1 cellular context compared by ENCODE assay signal in the genomic region with DNA sequence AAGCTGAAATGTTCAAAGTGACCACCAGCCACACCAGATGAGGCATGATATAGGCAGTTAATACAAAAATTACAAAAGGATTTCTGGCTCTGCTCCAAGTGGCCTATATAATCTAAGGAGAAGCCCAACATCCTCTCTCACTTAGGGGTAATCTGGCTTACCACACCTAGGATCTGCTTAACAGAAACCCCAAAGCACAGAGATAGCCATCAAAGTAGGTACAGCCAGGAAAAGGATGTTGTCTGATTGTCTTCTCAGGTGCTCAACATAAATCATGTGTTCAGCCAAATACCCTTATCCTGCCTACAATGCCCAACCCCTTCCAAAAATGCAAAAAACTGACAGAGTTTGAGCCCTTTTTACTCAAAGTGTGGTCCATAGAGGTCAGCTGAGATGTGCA.
TF ChIP-seq lines count a peak whose summit lies in the region.

No MANE protein-coding gene starts in this region.

TF ChIP-seq in K562, 482 proteins besides CTCF, POLR2A, EP300 and RAD21:
- TF ChIP-seq CBFA2T3 (IDR thresholded peaks at IDR 0.05) (0 out of 2 replicates have a peak, but pooled peaks have one; percentile 8), NFIC (IDR thresholded peaks at IDR 0.05) (peak; percentile 47)
- TF ChIP-seq, protein P1, sequence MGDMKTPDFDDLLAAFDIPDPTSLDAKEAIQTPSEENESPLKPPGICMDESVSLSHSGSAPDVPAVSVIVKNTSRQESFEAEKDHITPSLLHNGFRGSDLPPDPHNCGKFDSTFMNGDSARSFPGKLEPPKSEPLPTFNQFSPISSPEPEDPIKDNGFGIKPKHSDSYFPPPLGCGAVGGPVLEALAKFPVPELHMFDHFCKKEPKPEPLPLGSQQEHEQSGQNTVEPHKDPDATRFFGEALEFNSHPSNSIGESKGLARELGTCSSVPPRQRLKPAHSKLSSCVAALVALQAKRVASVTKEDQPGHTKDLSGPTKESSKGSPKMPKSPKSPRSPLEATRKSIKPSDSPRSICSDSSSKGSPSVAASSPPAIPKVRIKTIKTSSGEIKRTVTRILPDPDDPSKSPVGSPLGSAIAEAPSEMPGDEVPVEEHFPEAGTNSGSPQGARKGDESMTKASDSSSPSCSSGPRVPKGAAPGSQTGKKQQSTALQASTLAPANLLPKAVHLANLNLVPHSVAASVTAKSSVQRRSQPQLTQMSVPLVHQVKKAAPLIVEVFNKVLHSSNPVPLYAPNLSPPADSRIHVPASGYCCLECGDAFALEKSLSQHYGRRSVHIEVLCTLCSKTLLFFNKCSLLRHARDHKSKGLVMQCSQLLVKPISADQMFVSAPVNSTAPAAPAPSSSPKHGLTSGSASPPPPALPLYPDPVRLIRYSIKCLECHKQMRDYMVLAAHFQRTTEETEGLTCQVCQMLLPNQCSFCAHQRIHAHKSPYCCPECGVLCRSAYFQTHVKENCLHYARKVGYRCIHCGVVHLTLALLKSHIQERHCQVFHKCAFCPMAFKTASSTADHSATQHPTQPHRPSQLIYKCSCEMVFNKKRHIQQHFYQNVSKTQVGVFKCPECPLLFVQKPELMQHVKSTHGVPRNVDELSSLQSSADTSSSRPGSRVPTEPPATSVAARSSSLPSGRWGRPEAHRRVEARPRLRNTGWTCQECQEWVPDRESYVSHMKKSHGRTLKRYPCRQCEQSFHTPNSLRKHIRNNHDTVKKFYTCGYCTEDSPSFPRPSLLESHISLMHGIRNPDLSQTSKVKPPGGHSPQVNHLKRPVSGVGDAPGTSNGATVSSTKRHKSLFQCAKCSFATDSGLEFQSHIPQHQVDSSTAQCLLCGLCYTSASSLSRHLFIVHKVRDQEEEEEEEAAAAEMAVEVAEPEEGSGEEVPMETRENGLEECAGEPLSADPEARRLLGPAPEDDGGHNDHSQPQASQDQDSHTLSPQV (IDR thresholded peaks at IDR 0.05), result no peak
